In the genomic region with DNA sequence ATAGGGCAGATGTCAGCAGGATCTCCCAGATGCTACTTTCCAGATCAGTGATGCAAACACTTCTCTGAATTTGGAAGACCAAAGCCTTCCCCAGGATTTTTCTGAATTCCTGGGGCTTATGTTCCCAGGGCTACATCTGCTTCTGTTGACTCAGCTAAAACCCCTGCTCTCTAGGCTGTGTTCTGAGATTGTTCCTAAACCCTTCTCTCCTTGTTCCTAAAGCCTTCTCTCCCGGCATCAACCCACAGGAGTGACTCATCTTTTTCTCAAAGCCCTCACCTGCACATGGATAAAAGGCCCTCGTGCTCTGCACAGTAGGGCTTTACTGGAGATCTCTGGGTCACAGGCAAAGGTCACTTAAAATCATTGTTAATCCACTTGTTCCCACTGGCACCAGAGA, we compare ENCODE assay signal across 19 cellular contexts. TPM values are rescaled to one million over a fixed set of nuclear protein-coding genes. Genes with fewer than 3 reads are reported as not detected.
DNase-seq lines count a peak whose midpoint lies in the region; FAIRE-seq and TF ChIP-seq lines count a peak whose summit lies in the region.
"Had no signal": no experiment of that assay in that cellular context is flagged by ENCODE, and none has a peak within 500 bp of the region (broad histone marks: within the 10 kb centered on the region; RNA-seq: fewer than 3 reads in every experiment).

No MANE protein-coding gene starts in this region.

- 57% methylated on average over 2 of the region's 2 CpGs for WGBS in HUES64
- WGBS in ectodermal cell, 2 experiments, result 15 to 16% methylated on average over 2 of the region's 2 CpGs

- no peak for TF ChIP-seq POLR2A in GM12891 (IDR thresholded peaks at IDR 0.05; ENCODE audit: low read depth, low read length)

- H3K36me3 ChIP-seq in HUES64 (ENCODE audit: insufficient read depth, low read length) (peaks cover 13% of the 10 kb centered on the region; the same call in 1 of the 2 replicates), ectodermal cell (ENCODE audit: control insufficient read depth, insufficient read depth, low read length) (no peaks in the 10 kb centered on the region)

- peaks cover 54% of the 10 kb centered on the region for H3K36me3 Mint-ChIP-seq in nephron progenitor cell (ENCODE audit: low read depth)

- no peaks in the 10 kb centered on the region for H3K27me3 Mint-ChIP-seq in nephron progenitor cell (ENCODE audit: low read depth, poor library complexity)
- H3K27me3 Mint-ChIP-seq: activated CD4-positive, alpha-beta T cell treated with anti-CD3 and anti-CD28 coated beads for 36 hours; activated naive CD4-positive, alpha-beta T cell treated with anti-CD3 and anti-CD28 coated beads, Interleukin-2, amount 50 U/mL, for 24 hours had no signal

- peak overlapping the region; percentile 87 for H3K27ac Mint-ChIP-seq in nephron progenitor cell
- H3K27ac Mint-ChIP-seq: activated CD4-positive, alpha-beta T cell treated with anti-CD3 and anti-CD28 coated beads for 36 hours; activated naive CD4-positive, alpha-beta T cell treated with anti-CD3 and anti-CD28 coated beads, Interleukin-2, amount 50 U/mL, for 24 hours; activated T-cell treated with anti-CD3 and anti-CD28 coated beads, Interleukin-2, amount 50 U/mL, for 72 hours had no signal

- peaks cover 9% of the 10 kb centered on the region; the same call in 1 of the 2 replicates for H3K4me1 ChIP-seq in HUES64 (ENCODE audit: insufficient read depth, low read length)
- peaks cover 12% of the 10 kb centered on the region for H3K4me1 ChIP-seq in ectodermal cell (ENCODE audit: control insufficient read depth, insufficient read depth, low read length)
- H3K4me1 ChIP-seq: upper lobe of right lung had no signal

- H3K9me3 ChIP-seq in HUES64 (ENCODE audit: insufficient read depth, low read depth, low read length) (no peaks in the 10 kb centered on the region), ectodermal cell (ENCODE audit: control insufficient read depth, low read length) (no peaks in the 10 kb centered on the region)
- H3K9me3 ChIP-seq: left ventricle myocardium inferior, mucosa of descending colon, upper lobe of right lung had no signal

- H3K27me3 ChIP-seq in HUES64 (ENCODE audit: insufficient read depth, low read length) (no peaks in the 10 kb centered on the region), ectodermal cell (ENCODE audit: control insufficient read depth, insufficient read depth, low read length, poor library complexity, severe bottlenecking) (no peaks in the 10 kb centered on the region)
- H3K27me3 ChIP-seq: upper lobe of right lung had no signal

- DNase-seq in NCI-H524 treated with DMSO at 0.1 percent for 48 hours (lab: John Stamatoyannopoulos, UW), result peak; percentile 55
- DNase-seq in nephron progenitor cell, result no peak
- DNase-seq in medulla oblongata (ENCODE audit: extremely low spot score), result no peak
- DNase-seq in GM12891 (ENCODE audit: insufficient read length, low spot score), result no peak
- no peak for DNase-seq in NK-92 (lab: John Stamatoyannopoulos, UW; ENCODE audit: unreplicated experiment)
- DNase-seq: activated CD4-positive, alpha-beta T cell treated with anti-CD3 and anti-CD28 coated beads for 36 hours; activated T-cell treated with anti-CD3 and anti-CD28 coated beads, Interleukin-2, amount 50 U/mL, for 72 hours; effector CD4-positive, alpha-beta T cell; left ventricle myocardium inferior; mucosa of descending colon; NCI-H2081; NCI-H510A treated with DMSO at 0.1 percent for 48 hours; Right ventricle myocardium superior; upper lobe of right lung had no signal

- H3K4me3 ChIP-seq in HUES64 (ENCODE audit: low read length) (no peak overlapping the region), ectodermal cell (ENCODE audit: insufficient read depth, low read depth, low read length) (no peak overlapping the region)
- H3K4me3 ChIP-seq: left ventricle myocardium inferior, mucosa of descending colon, upper lobe of right lung had no signal

- TF ChIP-seq CTCF in nephron progenitor cell (IDR thresholded peaks at IDR 0.05), result no peak

- no peaks in the 10 kb centered on the region for H3K4me1 Mint-ChIP-seq in nephron progenitor cell
- H3K4me1 Mint-ChIP-seq: activated CD4-positive, alpha-beta T cell treated with anti-CD3 and anti-CD28 coated beads for 36 hours; activated naive CD4-positive, alpha-beta T cell treated with anti-CD3 and anti-CD28 coated beads, Interleukin-2, amount 50 U/mL, for 24 hours had no signal

- peaks cover 4% of the 10 kb centered on the region for H3K9me3 Mint-ChIP-seq in nephron progenitor cell
- H3K9me3 Mint-ChIP-seq: activated naive CD4-positive, alpha-beta T cell treated with anti-CD3 and anti-CD28 coated beads, Interleukin-2, amount 50 U/mL, for 24 hours; activated T-cell treated with anti-CD3 and anti-CD28 coated beads, Interleukin-2, amount 50 U/mL, for 72 hours had no signal

- H3K27ac ChIP-seq in HUES64 (ENCODE audit: low read depth, low read length) (peak overlapping the region; percentile 48; the same call in 1 of the 2 replicates), ectodermal cell (ENCODE audit: insufficient read depth, low read depth, low read length, poor library complexity, severe bottlenecking) (peak overlapping the region; percentile 53)
- H3K27ac ChIP-seq: left ventricle myocardium inferior, upper lobe of right lung had no signal

- H3K9ac ChIP-seq in HUES64 (ENCODE audit: low read depth, low read length), result no peak overlapping the region

- no peak overlapping the region for H3K4me3 Mint-ChIP-seq in nephron progenitor cell
- H3K4me3 Mint-ChIP-seq: activated CD4-positive, alpha-beta T cell treated with anti-CD3 and anti-CD28 coated beads for 36 hours; activated naive CD4-positive, alpha-beta T cell treated with anti-CD3 and anti-CD28 coated beads, Interleukin-2, amount 50 U/mL, for 24 hours; activated T-cell treated with anti-CD3 and anti-CD28 coated beads, Interleukin-2, amount 50 U/mL, for 72 hours had no signal

- FAIRE-seq in GM12891 (lab: Jason Lieb, UNC), result no peak
- FAIRE-seq: astrocyte, TTC549 had no signal

TF ChIP-seq in GM12891, 5 proteins besides CTCF, POLR2A, EP300 and RAD21:
- no peak for TF ChIP-seq POU2F2 (IDR thresholded peaks at IDR 0.05; ENCODE audit: low read depth, low read length)

RNA-seq across cellular contexts. Expression of a gene that starts 35.5 kb away (rescaled TPM):
- polyA plus RNA-seq in HUES64 (2013, experiment 1 of 2), result 12.6 TPM
- 13.8 TPM for polyA plus RNA-seq in HUES64 (2013, experiment 2 of 2)
- polyA plus RNA-seq in ectodermal cell (2013, experiment 1 of 4), result 17.9 TPM
- polyA plus RNA-seq in ectodermal cell (2013, experiment 2 of 4), result 17.1 TPM
- polyA plus RNA-seq in ectodermal cell (2013, experiment 3 of 4), result 15.0 TPM
- polyA plus RNA-seq in ectodermal cell (2013, experiment 4 of 4), result 19.9 TPM
- polyA plus RNA-seq in GM12891 (2012; ENCODE audit: low read depth, missing spikeins), result 48.9 TPM
